8 cellular contexts compared by ENCODE assay signal in the genomic region with DNA sequence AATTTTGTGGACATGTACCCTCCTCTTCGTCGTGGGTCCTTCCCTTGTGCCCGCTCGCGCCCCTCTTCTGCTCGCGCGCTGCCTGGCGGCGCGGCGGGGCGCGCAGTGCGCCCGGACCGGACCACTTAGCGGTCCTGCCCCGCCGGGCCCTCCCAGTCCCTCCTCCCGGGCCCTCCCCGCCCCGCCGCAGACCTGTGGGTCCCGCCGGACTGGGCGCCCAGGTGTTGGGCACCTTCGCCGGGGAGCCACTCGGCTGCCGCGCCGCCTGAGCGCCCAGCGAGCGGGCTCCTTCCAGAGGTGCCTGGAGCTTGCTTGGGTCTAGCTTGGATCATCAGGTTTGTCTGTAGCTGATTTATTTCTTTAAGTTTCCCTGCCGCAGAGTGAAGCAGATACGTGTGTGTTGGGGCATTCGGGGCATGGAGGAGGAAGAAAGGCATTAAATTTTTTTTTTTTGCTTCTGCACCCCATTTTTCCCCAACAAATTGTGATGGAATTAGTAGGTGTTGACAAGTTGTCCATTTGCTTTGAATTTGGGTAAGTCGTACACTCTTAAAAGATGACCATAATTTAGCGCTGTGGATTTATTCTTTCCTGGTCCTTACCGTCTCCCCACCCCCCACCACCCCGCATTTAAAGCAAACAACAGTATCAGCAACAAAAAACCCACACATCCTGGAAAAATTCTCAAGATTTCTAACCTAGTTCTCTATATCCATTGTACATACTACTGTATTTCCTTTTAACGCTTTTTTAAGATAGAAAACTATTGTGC. TPM values are rescaled to one million over a fixed set of nuclear protein-coding genes. Genes with fewer than 3 reads are reported as not detected.
A peak's percentile ranks its signal among the peaks of the same experiment; 100 is the strongest.
DNase-seq lines count a peak whose midpoint lies in the region; ATAC-seq and TF ChIP-seq lines count a peak whose summit lies in the region.

No MANE protein-coding gene starts in this region.

- peak overlapping the region; percentile 97 for H3K14ac ChIP-seq in trophoblast cell (ENCODE audit: low read length)

- TF ChIP-seq CTCF in OCI-LY1 (IDR thresholded peaks at IDR 0.05; ENCODE audit: low read length), result no peak

- H3K27me3 ChIP-seq in BLaER1 (no peaks in the 10 kb centered on the region), OCI-LY1 (ENCODE audit: insufficient read depth, low read length) (no peaks in the 10 kb centered on the region), trophoblast cell (ENCODE audit: insufficient read depth, low read length) (no peaks in the 10 kb centered on the region), aorta (ENCODE audit: control insufficient read depth in 1 of 2, insufficient read depth in 2 of 2, low read length in 1 of 2) (no peaks in the 10 kb centered on the region)

- peak overlapping the region; percentile 92 for H2BK5ac ChIP-seq in trophoblast cell (ENCODE audit: low read depth, low read length, poor library complexity)

- H3K27me3 Mint-ChIP-seq in activated naive CD4-positive, alpha-beta T cell treated with anti-CD3 and anti-CD28 coated beads for 36 hours (ENCODE audit: low read depth), result no peaks in the 10 kb centered on the region

- H4K8ac ChIP-seq in trophoblast cell (ENCODE audit: low read depth, low read length), result peak overlapping the region; percentile 85

- H3K23ac ChIP-seq in trophoblast cell (ENCODE audit: low read length), result no peak overlapping the region

- peaks cover 2% of the 10 kb centered on the region for H3K36me3 Mint-ChIP-seq in activated naive CD4-positive, alpha-beta T cell treated with anti-CD3 and anti-CD28 coated beads for 36 hours (ENCODE audit: low read depth)

- peak overlapping the region; percentile 39 for H2AK5ac ChIP-seq in trophoblast cell (ENCODE audit: low read length)

- H2BK120ac ChIP-seq in trophoblast cell (ENCODE audit: insufficient read depth, low read length, poor library complexity), result peak overlapping the region; percentile 91

- H3K9me3 Mint-ChIP-seq in activated naive CD4-positive, alpha-beta T cell treated with anti-CD3 and anti-CD28 coated beads for 36 hours, result no peaks in the 10 kb centered on the region

- H3K4me1 ChIP-seq in BLaER1 (peaks cover 31% of the 10 kb centered on the region), OCI-LY1 (ENCODE audit: insufficient read depth, low read length, severe bottlenecking) (peaks cover 34% of the 10 kb centered on the region), trophoblast cell (ENCODE audit: control insufficient read depth in 1 of 2, insufficient read depth in 2 of 2, low read length in 2 of 2) (peaks cover 5 to 8% of the 10 kb centered on the region in 2 experiments), aorta (ENCODE audit: control insufficient read depth in 1 of 2, insufficient read depth in 2 of 2, low read length in 2 of 2) (no peaks in the 10 kb centered on the region)

- H2BK12ac ChIP-seq in trophoblast cell (ENCODE audit: low read length), result peak overlapping the region; percentile 41

- peak overlapping the region; percentile 56 for H3K4me2 ChIP-seq in BLaER1
- peak overlapping the region; percentile 98 for H3K4me2 ChIP-seq in OCI-LY1 (ENCODE audit: low read length)
- peak overlapping the region; percentile 71 for H3K4me2 ChIP-seq in trophoblast cell (ENCODE audit: low read length)

- peak overlapping the region; percentile 90 for H3K4me3 Mint-ChIP-seq in activated naive CD4-positive, alpha-beta T cell treated with anti-CD3 and anti-CD28 coated beads for 36 hours

- intact Hi-C loops in activated naive CD4-positive, alpha-beta T cell treated with anti-CD3 and anti-CD28 coated beads for 36 hours (cut with micrococcal nuclease), result loop anchor here (2.0 to 5.0 kb wide), 9 partner anchors 169 to 1176 kb away; a partner anchor contains a TSS
- intact Hi-C loops in Right ventricle myocardium superior (cut with DNase I) (loop anchor here (10.0 kb wide), 2 partner anchors 52 to 462 kb away; a partner anchor contains a TSS), aorta (cut with DNase I) (loop anchor here (10.0 kb wide), 2 partner anchors 462 to 782 kb away; a partner anchor contains a TSS)

- H3K9me2 ChIP-seq in OCI-LY1 (ENCODE audit: low read depth, low read length), result no peaks in the 10 kb centered on the region

- H3K9me3 ChIP-seq in BLaER1, result no peaks in the 10 kb centered on the region
- H3K9me3 ChIP-seq in OCI-LY1 (ENCODE audit: low read length), result no peaks in the 10 kb centered on the region
- H3K9me3 ChIP-seq in trophoblast cell (ENCODE audit: insufficient read depth, low read depth, low read length), result no peaks in the 10 kb centered on the region
- no peaks in the 10 kb centered on the region for H3K9me3 ChIP-seq in aorta (ENCODE audit: control insufficient read depth, low read length)

- H3K18ac ChIP-seq in trophoblast cell (ENCODE audit: low read length), result peak overlapping the region; percentile 94

- H4K20me1 ChIP-seq in BLaER1 (peaks cover 31% of the 10 kb centered on the region; the same call in 1 of the 2 replicates), OCI-LY1 (ENCODE audit: insufficient read depth, low read length) (no peaks in the 10 kb centered on the region)

- peaks cover 23% of the 10 kb centered on the region for H3K79me1 ChIP-seq in trophoblast cell (ENCODE audit: low read length)

- H3K9ac ChIP-seq in BLaER1 (peak overlapping the region; percentile 84), OCI-LY1 (ENCODE audit: low read length) (peak overlapping the region; percentile 84), trophoblast cell (ENCODE audit: low read length) (peak overlapping the region; percentile 65)

- no peaks in the 10 kb centered on the region for H3F3A ChIP-seq in OCI-LY1 (ENCODE audit: insufficient read depth, low read length)

- WGBS in trophoblast cell (ENCODE audit: extremely low coverage, insufficient coverage, insufficient read length), result no CpG with 5 or more reads among the region's 44 CpGs
- WGBS in aorta, 2 donors, result 1% methylated on average over 31 to 44 of the region's 44 CpGs

- peak overlapping the region; percentile 81 for H3K4me3 ChIP-seq in BLaER1
- H3K4me3 ChIP-seq in OCI-LY1 (ENCODE audit: low read depth, low read length, poor library complexity, severe bottlenecking), result peak overlapping the region; percentile 75
- H3K4me3 ChIP-seq in trophoblast cell (ENCODE audit: low read depth, low read length), result peak overlapping the region; percentile 94
- peak overlapping the region; percentile 62 to 94 for H3K4me3 ChIP-seq in aorta (ENCODE audit: low read length in 2 of 2)

- peak overlapping the region; percentile 61 for H4K12ac ChIP-seq in trophoblast cell (ENCODE audit: low read depth, low read length)

- H3K36me3 ChIP-seq in BLaER1 (peaks cover 23% of the 10 kb centered on the region; the same call in 1 of the 2 replicates), OCI-LY1 (ENCODE audit: insufficient read depth, low read length) (peaks cover 32% of the 10 kb centered on the region), trophoblast cell (ENCODE audit: control insufficient read depth in 1 of 2, insufficient read depth in 2 of 2, low read length in 2 of 2) (peaks cover 2 to 4% of the 10 kb centered on the region in 2 experiments), aorta (ENCODE audit: control insufficient read depth in 1 of 2, insufficient read depth in 2 of 2, low read length in 1 of 2) (no peaks in the 10 kb centered on the region)

- H3K27ac Mint-ChIP-seq in activated naive CD4-positive, alpha-beta T cell treated with anti-CD3 and anti-CD28 coated beads for 36 hours, result peak overlapping the region; percentile 80

- peak overlapping the region; percentile 44 for H3K4ac ChIP-seq in trophoblast cell (ENCODE audit: low read depth, low read length)

- H4K91ac ChIP-seq in trophoblast cell (ENCODE audit: low read depth, low read length), result peak overlapping the region; percentile 87

- peak overlapping the region; percentile 88 for H3K27ac ChIP-seq in BLaER1
- H3K27ac ChIP-seq in OCI-LY1 (ENCODE audit: low read depth, low read length, poor library complexity, severe bottlenecking), result peak overlapping the region; percentile 79
- H3K27ac ChIP-seq in trophoblast cell (ENCODE audit: low read depth, low read length), result peak overlapping the region; percentile 95
- H3K27ac ChIP-seq in aorta (ENCODE audit: low read depth in 1 of 2, low read length in 2 of 2), result peak overlapping the region in 1 of 2 donors; percentile 77

- H3K4me1 Mint-ChIP-seq in activated naive CD4-positive, alpha-beta T cell treated with anti-CD3 and anti-CD28 coated beads for 36 hours (ENCODE audit: low read depth), result peaks cover 19% of the 10 kb centered on the region

- ATAC-seq in GM19025 (IDR thresholded peaks at IDR 0.05; ENCODE audit: low read depth, unreplicated experiment) (peak; percentile 23), HG03159 (IDR thresholded peaks at IDR 0.05; ENCODE audit: unreplicated experiment) (peak; percentile 22), Right ventricle myocardium superior (ENCODE audit: poor library complexity) (peak; percentile 71), aorta (ENCODE audit: low FRiP score) (peak; percentile 73)

- H3K79me2 ChIP-seq in OCI-LY1 (ENCODE audit: insufficient read depth, low read length) (peaks cover 52% of the 10 kb centered on the region), trophoblast cell (ENCODE audit: control insufficient read depth, insufficient read depth, low read length, poor library complexity) (peaks cover 9% of the 10 kb centered on the region)

- peak; percentile 38 for DNase-seq in activated naive CD4-positive, alpha-beta T cell treated with anti-CD3 and anti-CD28 coated beads for 36 hours
- DNase-seq in Right ventricle myocardium superior (no peak), trophoblast cell (peak; percentile 47 to 62), aorta (peak; percentile 58 to 82)

- CTCF ChIA-PET in activated naive CD4-positive, alpha-beta T cell treated with anti-CD3 and anti-CD28 coated beads for 36 hours (lab: Charles Lee), result interaction anchor here (0.6 to 1.6 kb wide), 6 partner anchors 19 to 635 kb away, joined by 3 to 5 read pairs (median 3); no protein-coding TSS in a partner anchor

- no peak overlapping the region for H2AFZ ChIP-seq in OCI-LY1 (ENCODE audit: low read length)
- peak overlapping the region; percentile 82 for H2AFZ ChIP-seq in trophoblast cell (ENCODE audit: insufficient read depth, low read length, poor library complexity)

RNA-seq across cellular contexts. Expression of a gene that starts 0.9 kb away (rescaled TPM):
- 10 to 100 TPM; 25.7 to 29.1 TPM for total RNA-seq in activated naive CD4-positive, alpha-beta T cell treated with anti-CD3 and anti-CD28 coated beads for 36 hours
- total RNA-seq in Right ventricle myocardium superior (14.1 TPM), aorta (10 to 100 TPM; 21.9 to 43.8 TPM)
- polyA plus RNA-seq in trophoblast cell (2013), result 142 and 155 TPM in 2 replicates
- 1 to 10 TPM; 3.4 to 5.0 TPM for polyA plus RNA-seq in aorta

Comparison
In these comparisons a context has a peak if more than half of its experiments do, and no peak if none do; other contexts are left out.
1. ATAC-seq: peak in every context shown above with its lines; median percentile 73 in aorta; 71 in Right ventricle myocardium superior; 23 in GM19025; 22 in HG03159.